Comparison of ENCODE assay signal across 12 cellular contexts in the genomic region with DNA sequence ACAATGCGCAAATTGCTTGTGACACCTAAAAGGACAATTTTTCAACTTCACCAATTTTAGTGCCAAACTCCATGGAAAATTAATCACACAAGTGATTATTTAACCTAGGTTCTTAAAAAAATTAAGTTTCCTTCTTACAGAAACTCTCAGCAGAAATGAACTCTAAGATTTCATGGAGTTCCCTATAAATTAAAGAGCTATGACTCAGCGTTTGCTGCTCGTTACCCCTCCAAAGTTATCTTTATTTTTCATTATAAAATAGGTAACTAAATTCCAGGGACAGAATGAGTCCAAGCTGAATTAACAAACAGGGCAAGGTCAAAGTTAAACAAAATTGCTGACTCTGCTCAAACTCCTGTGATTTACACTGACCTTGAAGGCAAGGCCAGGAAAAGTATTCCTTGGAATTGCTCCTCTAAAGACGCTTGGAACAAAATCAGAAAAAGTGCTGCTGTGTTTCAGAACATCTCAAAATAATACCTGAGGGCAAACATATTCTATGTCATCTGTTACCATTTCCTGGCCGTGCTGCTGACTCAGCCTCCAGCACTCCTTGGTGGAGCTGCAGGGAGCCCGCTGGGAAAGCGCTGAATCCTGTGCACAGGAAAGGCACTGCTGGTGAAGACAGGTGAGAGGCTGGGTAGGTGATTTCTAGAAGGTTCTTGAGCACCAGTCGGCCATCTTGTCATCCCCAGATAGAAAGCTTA. TPM values are rescaled to one million over a fixed set of nuclear protein-coding genes. Genes with fewer than 3 reads are reported as not detected.
DNase-seq lines count a peak whose midpoint lies in the region; ATAC-seq and TF ChIP-seq lines count a peak whose summit lies in the region.
"Had no signal": no experiment of that assay in that cellular context is flagged by ENCODE, and none has a peak within 500 bp of the region (broad histone marks: within the 10 kb centered on the region; RNA-seq: fewer than 3 reads in every experiment).

No MANE protein-coding gene starts in this region.

- no peak overlapping the region for H3K4me3 Mint-ChIP-seq in effector memory CD8-positive, alpha-beta T cell
- no peak overlapping the region for H3K4me3 Mint-ChIP-seq in T-cell
- H3K4me3 Mint-ChIP-seq: stimulated activated memory B cell treated with anti-CD40 and anti-IgM and Interleukin-4, amounts not matched to agents 10 μg/mL and 1 μg/mL and 100 μg/mL, for 72 hours; WTC11 had no signal

- H3K27ac Mint-ChIP-seq in effector memory CD8-positive, alpha-beta T cell: no peak overlapping the region
- no peak overlapping the region for H3K27ac Mint-ChIP-seq in T-cell
- H3K27ac Mint-ChIP-seq: stimulated activated memory B cell treated with anti-CD40 and anti-IgM and Interleukin-4, amounts not matched to agents 10 μg/mL and 1 μg/mL and 100 μg/mL, for 72 hours; WTC11 had no signal

- CTCF ChIA-PET in T-cell (lab: Charles Lee): no interaction called here

- TF ChIP-seq CTCF in left ventricle myocardium inferior (IDR thresholded peaks at IDR 0.05; ENCODE audit: borderline replicate concordance): no peak

- peaks cover 24% of the 10 kb centered on the region for H3K4me1 ChIP-seq in left ventricle myocardium inferior

- intact Hi-C loops in left ventricle myocardium inferior (cut with micrococcal nuclease): no loop called here

- peaks cover 35 to 39% of the 10 kb centered on the region in 2 donors for H3K27me3 Mint-ChIP-seq in effector memory CD8-positive, alpha-beta T cell
- peaks cover 21 to 32% of the 10 kb centered on the region in 2 donors for H3K27me3 Mint-ChIP-seq in T-cell

- H3K36me3 ChIP-seq in left ventricle myocardium inferior: no peaks in the 10 kb centered on the region

- in situ Hi-C loops in ACHN (cut with HindIII; ENCODE audit: low pct_ligation_motif_present, low pct_unique_long_range_greater_than_20kb, low sequenced_read_pairs): no loop called here

- H3K4me3 ChIP-seq in left ventricle myocardium inferior: no peak overlapping the region

- DNase-seq in ACHN: peak; percentile 42
- peak; percentile 22 for DNase-seq in HS-5 (ENCODE audit: low read depth)
- peak; percentile 47 for DNase-seq in amniotic stem cell (lab: John Stamatoyannopoulos, UW)
- peak; percentile 88 for DNase-seq in kidney tubule cell (ENCODE audit: low spot score)
- no peak for DNase-seq in effector memory CD8-positive, alpha-beta T cell
- DNase-seq in left ventricle myocardium inferior: no peak
- no peak for DNase-seq in T-cell
- DNase-seq in hippocampal formation (lab: John Stamatoyannopoulos, UW): no peak
- DNase-seq: NCI-H1694 treated with DMSO at 0.1 percent for 48 hours, retina had no signal

- ATAC-seq in effector memory CD8-positive, alpha-beta T cell (replicated peaks): no peak
- ATAC-seq in T-cell (replicated peaks in 1 of 4): no peak
- ATAC-seq: WTC11 had no signal

- H3K36me3 Mint-ChIP-seq in effector memory CD8-positive, alpha-beta T cell (ENCODE audit: insufficient read depth): peaks cover 3% of the 10 kb centered on the region
- H3K36me3 Mint-ChIP-seq in T-cell: peaks cover 3% of the 10 kb centered on the region
- H3K36me3 Mint-ChIP-seq: stimulated activated memory B cell treated with anti-CD40 and anti-IgM and Interleukin-4, amounts not matched to agents 10 μg/mL and 1 μg/mL and 100 μg/mL, for 72 hours had no signal

- no peaks in the 10 kb centered on the region for H3K27me3 ChIP-seq in left ventricle myocardium inferior (ENCODE audit: low read depth)

- POLR2A ChIA-PET in T-cell (lab: Charles Lee): interaction anchor here in 1 of 2 donors (0.7 kb wide), 1 partner anchor 93 kb away, joined by 4 read pairs; no protein-coding TSS in a partner anchor

- no peak overlapping the region for H3K27ac ChIP-seq in left ventricle myocardium inferior (replicated peaks)

- H3K4me1 Mint-ChIP-seq in effector memory CD8-positive, alpha-beta T cell (ENCODE audit: low read depth in 2 of 2): peaks cover 6 to 7% of the 10 kb centered on the region in 2 donors
- peaks cover 4 to 10% (median 5%) of the 10 kb centered on the region in 3 donors for H3K4me1 Mint-ChIP-seq in T-cell

- H3K9me3 ChIP-seq in left ventricle myocardium inferior (replicated peaks): no peaks in the 10 kb centered on the region

- H3K9me3 Mint-ChIP-seq in effector memory CD8-positive, alpha-beta T cell: no peaks in the 10 kb centered on the region
- H3K9me3 Mint-ChIP-seq in T-cell: no peaks in the 10 kb centered on the region
- H3K9me3 Mint-ChIP-seq: stimulated activated memory B cell treated with anti-CD40 and anti-IgM and Interleukin-4, amounts not matched to agents 10 μg/mL and 1 μg/mL and 100 μg/mL, for 72 hours had no signal

RNA-seq across cellular contexts. Expression of a gene that starts 2.5 kb away (rescaled TPM):
- total RNA-seq in left ventricle myocardium inferior (50.4 TPM), T-cell (1 to 10 TPM in 2 of 5 donors, under 1 TPM in 3; 0.19 to 1.2 (median 0.80) TPM)

RNA-seq across cellular contexts. Expression of a gene that starts 43.3 kb away (rescaled TPM):
- 162 TPM for total RNA-seq in left ventricle myocardium inferior
- 100 to 1,000 TPM; 146 to 185 (median 167) TPM for total RNA-seq in T-cell

Comparison
In these comparisons a context has a peak if more than half of its experiments do, and no peak if none do; other contexts are left out.
1. DNase-seq: peak in ACHN (single experiment), HS-5 (single experiment), amniotic stem cell (single experiment) and kidney tubule cell (single experiment); none in effector memory CD8-positive, alpha-beta T cell (0 of 3), left ventricle myocardium inferior (single experiment), T-cell (0 of 34) and hippocampal formation (0 of 2).
2. RNA of a gene that starts 2.5 kb away (total RNA-seq): 50.4 TPM in left ventricle myocardium inferior (single experiment); 0.19 to 1.2 TPM in T-cell; every median in the first group is over 10 times any median in the second.